ENCODE assay signal across 19 cellular contexts in the genomic region with DNA sequence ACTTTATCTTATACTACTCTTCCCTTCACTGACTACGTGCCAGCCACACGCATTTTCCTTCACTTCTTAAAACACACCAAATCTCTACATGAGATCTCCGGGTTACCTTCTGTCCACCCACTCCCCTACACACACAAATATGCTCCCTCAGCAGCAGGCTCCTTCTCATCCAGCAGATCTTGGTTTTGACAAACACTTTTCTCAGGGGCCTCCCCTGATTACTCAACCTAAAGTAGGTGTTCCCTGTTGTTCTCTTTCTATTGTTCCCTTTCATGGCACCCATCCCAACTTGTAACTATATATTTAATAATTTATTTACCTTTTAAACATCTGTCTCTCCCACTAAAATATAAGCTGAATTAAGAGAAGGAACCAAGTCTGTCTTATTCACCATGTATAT. TPM values are rescaled to one million over a fixed set of nuclear protein-coding genes. Genes with fewer than 3 reads are reported as not detected.
A peak's percentile ranks its signal among the peaks of the same experiment; 100 is the strongest.
DNase-seq lines count a peak whose midpoint lies in the region; ATAC-seq and TF ChIP-seq lines count a peak whose summit lies in the region.
"Had no signal": no experiment of that assay in that cellular context is flagged by ENCODE, and none has a peak within 500 bp of the region (broad histone marks: within the 10 kb centered on the region; RNA-seq: fewer than 3 reads in every experiment).

No MANE protein-coding gene starts in this region.

- no peak for DNase-seq in activated T-cell treated with anti-CD3 and anti-CD28 coated beads, Interleukin-2, amount 50 U/mL, for 72 hours
- DNase-seq in activated T-cell treated with anti-CD3 and anti-CD28 coated beads, Interleukin-2, amount 50 U/mL, for 4 hours = no peak
- no peak for DNase-seq in GM23338 (ENCODE audit: low spot score)
- no peak for DNase-seq in activated T-helper 2 cell treated with anti-CD3 and anti-CD28 coated beads, Interferon-gamma antibody, Interleukin-2, Interleukin-4, amounts not matched to agents 10 μg/mL and 5 μg/mL and 100 μg/mL, durations not matched to agents 14 hours and 24 hours and 36 hours (ENCODE audit: low spot score)
- DNase-seq in neural crest cell (ENCODE audit: low read depth, low spot score) = no peak
- no peak for DNase-seq in NCI-H146 treated with DMSO at 0.1 percent for 48 hours (lab: John Stamatoyannopoulos, UW; ENCODE audit: unreplicated experiment)
- DNase-seq in NCI-H526 (lab: John Stamatoyannopoulos, UW) = no peak
- no peak for DNase-seq in Kasumi-1 (lab: John Stamatoyannopoulos, UW)
- DNase-seq: activated naive CD4-positive, alpha-beta T cell; brain microvascular endothelial cell; dermis blood vessel endothelial cell; left lung; mucosa of descending colon; NCI-H1105 treated with DMSO at 0.1 percent for 48 hours; pancreas; stimulated activated CD4-positive, alpha-beta T cell treated with anti-CD3 and anti-CD28 coated beads, Interleukin-4, amount 100 ng/mL, for 1 hour; SW 1271; testis had no signal

- H4K20me1 ChIP-seq in GM23338 (replicated peaks; ENCODE audit: insufficient read depth) = no peaks in the 10 kb centered on the region

- peaks cover 21% of the 10 kb centered on the region for H3K4me1 ChIP-seq in GM23338 (ENCODE audit: insufficient read depth)

- no peaks in the 10 kb centered on the region for H3K9me2 ChIP-seq in GM23338 (ENCODE audit: insufficient read depth)

- H3K4me1 Mint-ChIP-seq in activated T-cell treated with anti-CD3 and anti-CD28 coated beads, Interleukin-2, amount 50 U/mL, for 72 hours (ENCODE audit: low read depth) = peaks cover 54% of the 10 kb centered on the region
- H3K4me1 Mint-ChIP-seq in activated T-cell treated with anti-CD3 and anti-CD28 coated beads, Interleukin-2, amount 50 U/mL, for 4 hours (ENCODE audit: low read depth) = peaks cover 60% of the 10 kb centered on the region
- H3K4me1 Mint-ChIP-seq in GM23338 = peaks cover 42% of the 10 kb centered on the region
- peaks cover 49% of the 10 kb centered on the region for H3K4me1 Mint-ChIP-seq in activated T-helper 2 cell treated with anti-CD3 and anti-CD28 coated beads, Interferon-gamma antibody, Interleukin-2, Interleukin-4, amounts not matched to agents 10 μg/mL and 5 μg/mL and 100 μg/mL, durations not matched to agents 14 hours and 24 hours and 36 hours (ENCODE audit: low read depth)
- peaks cover 50% of the 10 kb centered on the region for H3K4me1 Mint-ChIP-seq in neural crest cell

- no peak for TF ChIP-seq CTCF in GM23338 (conservative IDR thresholded peaks at IDR 0.05; ENCODE audit: low read depth in 2 of 2)
- TF ChIP-seq CTCF in neural crest cell (conservative IDR thresholded peaks at IDR 0.05) = no peak

- H3K36me3 ChIP-seq in GM23338 (ENCODE audit: insufficient read depth) = no peaks in the 10 kb centered on the region
- H3K36me3 ChIP-seq: brain microvascular endothelial cell, left lung, pancreas had no signal

- intact Hi-C loops in activated T-helper 2 cell treated with anti-CD3 and anti-CD28 coated beads, Interferon-gamma antibody, Interleukin-2, Interleukin-4, amounts not matched to agents 10 μg/mL and 5 μg/mL and 100 μg/mL, durations not matched to agents 14 hours and 24 hours and 36 hours (cut with micrococcal nuclease) = loop anchor here (5.0 kb wide), 1 partner anchor 146 kb away; no protein-coding TSS in a partner anchor

- no peaks in the 10 kb centered on the region for H3K27me3 ChIP-seq in GM23338 (ENCODE audit: insufficient read depth)
- H3K27me3 ChIP-seq: brain microvascular endothelial cell, left lung, pancreas, testis had no signal

- H2AFZ ChIP-seq in GM23338 = no peak overlapping the region

- peak overlapping the region; percentile 48 to 98 for H3K4me3 Mint-ChIP-seq in activated T-cell treated with anti-CD3 and anti-CD28 coated beads, Interleukin-2, amount 50 U/mL, for 72 hours
- H3K4me3 Mint-ChIP-seq in activated T-cell treated with anti-CD3 and anti-CD28 coated beads, Interleukin-2, amount 50 U/mL, for 4 hours = no peak overlapping the region
- H3K4me3 Mint-ChIP-seq in GM23338 (no peak overlapping the region), neural crest cell (peak overlapping the region; percentile 51)
- H3K4me3 Mint-ChIP-seq in activated T-helper 2 cell treated with anti-CD3 and anti-CD28 coated beads, Interferon-gamma antibody, Interleukin-2, Interleukin-4, amounts not matched to agents 10 μg/mL and 5 μg/mL and 100 μg/mL, durations not matched to agents 14 hours and 24 hours and 36 hours (ENCODE audit: low read depth) = peak overlapping the region; percentile 45

- H3K27me3 Mint-ChIP-seq in activated T-cell treated with anti-CD3 and anti-CD28 coated beads, Interleukin-2, amount 50 U/mL, for 72 hours (ENCODE audit: low read depth) = no peaks in the 10 kb centered on the region
- H3K27me3 Mint-ChIP-seq in activated T-cell treated with anti-CD3 and anti-CD28 coated beads, Interleukin-2, amount 50 U/mL, for 4 hours (ENCODE audit: low read depth) = no peaks in the 10 kb centered on the region
- peaks cover 4% of the 10 kb centered on the region for H3K27me3 Mint-ChIP-seq in GM23338 (ENCODE audit: insufficient read depth, low read depth, poor library complexity)
- peaks cover 2% of the 10 kb centered on the region for H3K27me3 Mint-ChIP-seq in activated T-helper 2 cell treated with anti-CD3 and anti-CD28 coated beads, Interferon-gamma antibody, Interleukin-2, Interleukin-4, amounts not matched to agents 10 μg/mL and 5 μg/mL and 100 μg/mL, durations not matched to agents 14 hours and 24 hours and 36 hours (ENCODE audit: low read depth)
- no peaks in the 10 kb centered on the region for H3K27me3 Mint-ChIP-seq in neural crest cell (ENCODE audit: low read depth)

- 0 out of 2 replicates have a peak overlapping the region, but pooled peaks have one; percentile 12 for H3K4me2 ChIP-seq in GM23338

- no peak overlapping the region for H3K4me3 ChIP-seq in GM23338
- H3K4me3 ChIP-seq: mucosa of descending colon, pancreas, testis had no signal

- H3K79me2 ChIP-seq in GM23338 (replicated peaks; ENCODE audit: insufficient read depth) = peaks cover 45% of the 10 kb centered on the region

- H3F3A ChIP-seq in GM23338 (replicated peaks; ENCODE audit: low read depth) = no peaks in the 10 kb centered on the region; the same call in 1 of the 2 replicates

- peaks cover 8 to 11% of the 10 kb centered on the region in 2 donors for H3K36me3 Mint-ChIP-seq in activated T-cell treated with anti-CD3 and anti-CD28 coated beads, Interleukin-2, amount 50 U/mL, for 72 hours (ENCODE audit: insufficient read depth in 2 of 2)
- peaks cover 20% of the 10 kb centered on the region for H3K36me3 Mint-ChIP-seq in activated T-cell treated with anti-CD3 and anti-CD28 coated beads, Interleukin-2, amount 50 U/mL, for 4 hours (ENCODE audit: insufficient read depth)
- peaks cover 6% of the 10 kb centered on the region; the same call in 2 of the 3 replicates for H3K36me3 Mint-ChIP-seq in GM23338 (ENCODE audit: low read depth)
- peaks cover 42% of the 10 kb centered on the region for H3K36me3 Mint-ChIP-seq in activated T-helper 2 cell treated with anti-CD3 and anti-CD28 coated beads, Interferon-gamma antibody, Interleukin-2, Interleukin-4, amounts not matched to agents 10 μg/mL and 5 μg/mL and 100 μg/mL, durations not matched to agents 14 hours and 24 hours and 36 hours (ENCODE audit: low read depth)
- peaks cover 24% of the 10 kb centered on the region for H3K36me3 Mint-ChIP-seq in neural crest cell (ENCODE audit: low read depth)

- no peak for ATAC-seq in activated T-cell treated with anti-CD3 and anti-CD28 coated beads, Interleukin-2, amount 50 U/mL, for 72 hours (replicated peaks in 1 of 2)
- no peak for ATAC-seq in activated T-cell treated with anti-CD3 and anti-CD28 coated beads, Interleukin-2, amount 50 U/mL, for 4 hours
- no peak for ATAC-seq in GM23338
- ATAC-seq: left lung, mucosa of descending colon, pancreas had no signal

- H3K9me3 Mint-ChIP-seq in activated T-cell treated with anti-CD3 and anti-CD28 coated beads, Interleukin-2, amount 50 U/mL, for 72 hours = no peaks in the 10 kb centered on the region
- H3K9me3 Mint-ChIP-seq in activated T-cell treated with anti-CD3 and anti-CD28 coated beads, Interleukin-2, amount 50 U/mL, for 4 hours = no peaks in the 10 kb centered on the region
- no peaks in the 10 kb centered on the region for H3K9me3 Mint-ChIP-seq in GM23338
- H3K9me3 Mint-ChIP-seq in activated T-helper 2 cell treated with anti-CD3 and anti-CD28 coated beads, Interferon-gamma antibody, Interleukin-2, Interleukin-4, amounts not matched to agents 10 μg/mL and 5 μg/mL and 100 μg/mL, durations not matched to agents 14 hours and 24 hours and 36 hours = peaks cover 3% of the 10 kb centered on the region
- H3K9me3 Mint-ChIP-seq in neural crest cell = peaks cover 3% of the 10 kb centered on the region

- H3K27ac Mint-ChIP-seq in activated T-cell treated with anti-CD3 and anti-CD28 coated beads, Interleukin-2, amount 50 U/mL, for 72 hours = no peak overlapping the region
- H3K27ac Mint-ChIP-seq in GM23338 (no peak overlapping the region), neural crest cell (ENCODE audit: unreplicated experiment) (no peak overlapping the region)
- peak overlapping the region; percentile 52 for H3K27ac Mint-ChIP-seq in activated T-helper 2 cell treated with anti-CD3 and anti-CD28 coated beads, Interferon-gamma antibody, Interleukin-2, Interleukin-4, amounts not matched to agents 10 μg/mL and 5 μg/mL and 100 μg/mL, durations not matched to agents 14 hours and 24 hours and 36 hours

- H3K27ac ChIP-seq in GM23338 (ENCODE audit: low read depth) = no peak overlapping the region
- H3K27ac ChIP-seq: brain microvascular endothelial cell, HL-60, pancreas, testis had no signal

TF ChIP-seq in GM23338, 12 proteins besides CTCF, POLR2A, EP300 and RAD21 (continues in another document):
- TF ChIP-seq ZNF331 (CRISPR knock-in tag; IDR thresholded peaks at IDR 0.05; ENCODE audit: low read depth) (no peak), STAT1 (IDR thresholded peaks at IDR 0.05; ENCODE audit: unreplicated experiment) (no peak), NANOG (IDR thresholded peaks at IDR 0.05; ENCODE audit: borderline replicate concordance) (no peak), CREB1 (CRISPR knock-in tag; IDR thresholded peaks at IDR 0.05; ENCODE audit: low read depth) (no peak), EZH2 (IDR thresholded peaks at IDR 0.05; ENCODE audit: low read depth, unreplicated experiment) (no peak), EZH2phosphoT487 (IDR thresholded peaks at IDR 0.05; ENCODE audit: unreplicated experiment) (no peak), POLR2AphosphoS5 (IDR thresholded peaks at IDR 0.05; ENCODE audit: low read depth) (no peak)

RNA-seq across cellular contexts. Expression of gene C2CD5, which starts 2.8 kb away (rescaled TPM):
- total RNA-seq in activated T-cell treated with anti-CD3 and anti-CD28 coated beads, Interleukin-2, amount 50 U/mL, for 72 hours = 10 to 100 TPM; 37.4 to 44.1 TPM
- 10 to 100 TPM; 19.5 to 20.2 (median 19.8) TPM for total RNA-seq in activated T-cell treated with anti-CD3 and anti-CD28 coated beads, Interleukin-2, amount 50 U/mL, for 4 hours
- 68.6 and 68.7 TPM in 2 replicates for total RNA-seq in GM23338 (2014; rRNA removed; shearing (Covaris generic))
- 22.0 and 23.2 TPM in 2 replicates for polyA plus RNA-seq in GM23338 (2016; fragmentation: Nextera tagmentation; extraction: Ambion mirVana)
- 31.9 and 36.3 TPM in 2 replicates for total RNA-seq in activated T-helper 2 cell treated with anti-CD3 and anti-CD28 coated beads, Interferon-gamma antibody, Interleukin-2, Interleukin-4, amounts not matched to agents 10 μg/mL and 5 μg/mL and 100 μg/mL, durations not matched to agents 14 hours and 24 hours and 36 hours
- total RNA-seq in neural crest cell = 46.3 and 47.1 TPM in 2 replicates

Comparison
In these comparisons a context has a peak if more than half of its experiments do, and no peak if none do; other contexts are left out.
1. H3K4me3 Mint-ChIP-seq: peak in activated T-cell treated with anti-CD3 and anti-CD28 coated beads, Interleukin-2, amount 50 U/mL, for 72 hours (2 of 2), activated T-helper 2 cell treated with anti-CD3 and anti-CD28 coated beads, Interferon-gamma antibody, Interleukin-2, Interleukin-4, amounts not matched to agents 10 μg/mL and 5 μg/mL and 100 μg/mL, durations not matched to agents 14 hours and 24 hours and 36 hours (single experiment) and neural crest cell (single experiment); none in activated T-cell treated with anti-CD3 and anti-CD28 coated beads, Interleukin-2, amount 50 U/mL, for 4 hours (single experiment) and GM23338 (single experiment).